In the genomic region with DNA sequence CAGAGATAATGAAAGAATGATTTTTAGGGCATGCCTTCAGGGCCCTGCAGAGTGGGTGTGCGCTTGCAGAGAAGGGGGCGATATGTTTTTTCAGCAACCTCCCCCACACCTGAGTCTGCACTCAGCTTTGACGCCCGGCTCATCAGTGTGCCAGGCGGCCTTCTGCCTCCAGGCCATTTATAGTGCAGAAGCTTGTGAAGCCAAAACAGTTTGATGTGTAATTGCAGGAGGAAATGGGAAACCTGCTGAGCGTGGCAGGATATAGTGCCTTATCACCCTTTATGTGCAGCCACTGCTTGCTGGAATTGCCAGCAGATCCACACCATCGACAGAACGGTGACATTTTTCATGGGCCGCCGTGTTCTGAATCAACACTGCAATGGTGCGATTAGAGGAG, we compare ENCODE assay signal across 1 cellular context.
TF ChIP-seq lines count a peak whose summit lies in the region.

No MANE protein-coding gene starts in this region.

TF ChIP-seq in SK-N-SH treated with all-trans-retinoic acid at 6 μM for 48 hours, 23 proteins besides CTCF, POLR2A, EP300 and RAD21 (continued from another document):
- TF ChIP-seq PPARA (CRISPR knock-in tag; IDR thresholded peaks at IDR 0.05; ENCODE audit: borderline replicate concordance) (no peak), ZFP3 (CRISPR knock-in tag; IDR thresholded peaks at IDR 0.05) (no peak), OSR1 (CRISPR knock-in tag; IDR thresholded peaks at IDR 0.05) (no peak), BACH2 (CRISPR knock-in tag; IDR thresholded peaks at IDR 0.05; ENCODE audit: borderline replicate concordance) (no peak), ISL1 (CRISPR knock-in tag; IDR thresholded peaks at IDR 0.05) (no peak), ARNTL (CRISPR knock-in tag; IDR thresholded peaks at IDR 0.05; ENCODE audit: borderline replicate concordance, low read depth) (no peak), TCF4 (CRISPR knock-in tag; IDR thresholded peaks at IDR 0.05; ENCODE audit: borderline replicate concordance) (no peak), CSDC2 (CRISPR knock-in tag; IDR thresholded peaks at IDR 0.05) (no peak)
